Comparison of ENCODE assay signal across 1 cellular context in genomic region chr16:67562918-67563707, GRCh38.
A peak's percentile ranks its signal among the peaks of the same experiment; 100 is the strongest.
TF ChIP-seq lines count a peak whose summit lies in the region.

No MANE protein-coding gene starts in this region.

TF ChIP-seq in HepG2, 621 proteins besides CTCF, POLR2A, EP300 and RAD21 (continued from another document and continues in another):
- TF ChIP-seq KIAA2018 (CRISPR knock-in tag; IDR thresholded peaks at IDR 0.05; ENCODE audit: borderline replicate concordance) (no peak), ZNF749 (CRISPR knock-in tag; IDR thresholded peaks at IDR 0.05; ENCODE audit: borderline replicate concordance) (no peak; the same call in 1 of the 2 replicates), SOX13 (IDR thresholded peaks at IDR 0.05) (no peak), SOX13 (CRISPR knock-in tag; conservative IDR thresholded peaks at IDR 0.05 in 1 of 2, IDR thresholded peaks at IDR 0.05 in 1 of 2) (no peak), ZBTB42 (CRISPR knock-in tag; IDR thresholded peaks at IDR 0.05) (no peak), ZNF318 (CRISPR knock-in tag; IDR thresholded peaks at IDR 0.05) (peak; percentile 80; the same call in 1 of the 2 replicates), CC2D1A (CRISPR knock-in tag; IDR thresholded peaks at IDR 0.05) (no peak), UBTF (CRISPR knock-in tag; IDR thresholded peaks at IDR 0.05) (peak; percentile 99), ZNF629 (CRISPR knock-in tag; conservative IDR thresholded peaks at IDR 0.05) (no peak), GTF2F1 (IDR thresholded peaks at IDR 0.05; ENCODE audit: low read length) (no peak), KDM4B (CRISPR knock-in tag; IDR thresholded peaks at IDR 0.05) (peak; percentile 38), ZNF614 (CRISPR knock-in tag; IDR thresholded peaks at IDR 0.05; ENCODE audit: borderline replicate concordance) (no peak; the same call in none of the 2 replicates), HNRNPLL (IDR thresholded peaks at IDR 0.05; ENCODE audit: low read depth, low read length, poor library complexity, severe bottlenecking) (peak; percentile 83), ZNF574 (CRISPR knock-in tag; IDR thresholded peaks at IDR 0.05) (peak; percentile 82), MYPOP (CRISPR knock-in tag; IDR thresholded peaks at IDR 0.05) (peak; percentile 84), ZSCAN21 (CRISPR knock-in tag; IDR thresholded peaks at IDR 0.05; ENCODE audit: borderline replicate concordance) (peak; percentile 74; the same call in 1 of the 2 replicates), ZNF572 (CRISPR knock-in tag; IDR thresholded peaks at IDR 0.05) (no peak), EEA1 (CRISPR knock-in tag; IDR thresholded peaks at IDR 0.05; ENCODE audit: borderline replicate concordance) (peak; percentile 99), NFIC (IDR thresholded peaks at IDR 0.05; ENCODE audit: low read length) (no peak), ZNF3 (CRISPR knock-in tag; IDR thresholded peaks at IDR 0.05) (no peak), ZNF136 (CRISPR knock-in tag; IDR thresholded peaks at IDR 0.05; ENCODE audit: low read depth) (no peak), IRF1 (CRISPR knock-in tag; IDR thresholded peaks at IDR 0.05; ENCODE audit: low read depth) (0 out of 2 replicates have a peak, but pooled peaks have one; percentile 68), KDM3A (CRISPR knock-in tag; IDR thresholded peaks at IDR 0.05; ENCODE audit: low read depth) (peak; percentile 29; the same call in 1 of the 2 replicates), ZEB1 (IDR thresholded peaks at IDR 0.05; ENCODE audit: insufficient replicate concordance, low read depth) (no peak), CENPX (CRISPR knock-in tag; IDR thresholded peaks at IDR 0.05) (no peak), ZBTB7A (CRISPR knock-in tag; IDR thresholded peaks at IDR 0.05) (peak; percentile 23; the same call in 1 of the 2 replicates), NCOA2 (CRISPR knock-in tag; IDR thresholded peaks at IDR 0.05) (no peak; the same call in 1 of the 2 replicates), BCL3 (CRISPR knock-in tag; IDR thresholded peaks at IDR 0.05) (peak; percentile 46; the same call in 1 of the 2 replicates), NFRKB (IDR thresholded peaks at IDR 0.05) (no peak)
